Comparison of ENCODE assay signal across 8 cellular contexts in the genomic region with DNA sequence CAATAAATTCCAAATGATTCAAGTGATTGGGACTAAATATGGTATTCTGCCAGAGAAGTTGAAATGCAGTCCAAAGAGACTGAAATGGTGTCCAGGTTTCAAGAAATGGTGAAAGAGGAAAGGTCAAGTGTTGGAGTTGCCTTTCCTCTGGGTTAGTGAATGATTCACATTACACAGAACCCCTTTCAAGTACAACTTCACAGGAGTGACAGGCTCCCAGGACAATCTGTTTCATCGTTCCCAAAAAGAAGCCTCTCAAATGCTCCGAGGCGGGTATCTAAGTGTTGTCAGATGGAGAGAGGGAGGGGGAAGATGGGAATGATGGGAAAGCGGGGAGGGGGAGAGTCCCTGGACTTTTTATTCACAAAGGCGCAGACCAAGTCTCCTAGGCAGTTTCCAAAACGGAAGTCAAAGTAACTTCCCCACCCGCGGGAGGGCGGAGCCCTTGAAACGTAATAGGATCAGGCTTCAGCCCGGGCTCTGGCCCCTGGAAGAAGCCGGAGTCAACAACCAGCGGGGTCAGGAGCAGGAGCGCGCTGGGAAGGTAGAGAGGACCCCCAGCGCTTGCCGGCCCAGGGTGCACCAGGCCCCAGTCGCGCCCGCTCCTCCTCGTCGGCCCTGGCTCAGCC. TPM values are rescaled to one million over a fixed set of nuclear protein-coding genes. Genes with fewer than 3 reads are reported as not detected.
A peak's percentile ranks its signal among the peaks of the same experiment; 100 is the strongest.
DNase-seq lines count a peak whose midpoint lies in the region; ATAC-seq and TF ChIP-seq lines count a peak whose summit lies in the region.

No MANE protein-coding gene starts in this region.

- H3K36me3 Mint-ChIP-seq in CD14-positive monocyte, result peaks cover 5 to 8% of the 10 kb centered on the region in 2 donors
- no peaks in the 10 kb centered on the region for H3K36me3 Mint-ChIP-seq in activated CD4-positive, alpha-beta T cell treated with anti-CD3 and anti-CD28 coated beads, Interleukin-2, amount 10 ng/mL, durations not matched to agents 7 days and 5 days (ENCODE audit: low read depth)
- H3K36me3 Mint-ChIP-seq in stimulated activated naive B cell treated with anti-CD40 and anti-IgM and Interleukin-4, amounts not matched to agents 10 μg/mL and 1 μg/mL and 100 μg/mL, for 72 hours, result peaks cover 14 to 32% of the 10 kb centered on the region in 2 donors

- peaks cover 0 to 2% (median 0%) of the 10 kb centered on the region in 3 donors for H3K27me3 Mint-ChIP-seq in CD14-positive monocyte (ENCODE audit: low read depth in 3 of 3)
- H3K27me3 Mint-ChIP-seq in activated CD4-positive, alpha-beta T cell treated with anti-CD3 and anti-CD28 coated beads, Interleukin-2, amount 10 ng/mL, durations not matched to agents 7 days and 5 days, result peaks cover 2% of the 10 kb centered on the region
- no peaks in the 10 kb centered on the region for H3K27me3 Mint-ChIP-seq in stimulated activated naive B cell treated with anti-CD40 and anti-IgM and Interleukin-4, amounts not matched to agents 10 μg/mL and 1 μg/mL and 100 μg/mL, for 72 hours

- ATAC-seq in GM19025 (IDR thresholded peaks at IDR 0.05; ENCODE audit: low read depth, unreplicated experiment), result peak; percentile 39
- ATAC-seq in HG03280 (IDR thresholded peaks at IDR 0.05; ENCODE audit: unreplicated experiment), result peak; percentile 35
- peak; percentile 36 to 50 for ATAC-seq in stimulated activated naive B cell treated with anti-CD40 and anti-IgM and Interleukin-4, amounts not matched to agents 10 μg/mL and 1 μg/mL and 100 μg/mL, for 72 hours (replicated peaks)

- DNase-seq in CD14-positive monocyte (ENCODE audit: low spot score), result peak; percentile 86
- peak; percentile 61 to 91 for DNase-seq in NCI-H446 (lab: John Stamatoyannopoulos, UW)
- peak; percentile 64 for DNase-seq in activated CD4-positive, alpha-beta T cell treated with anti-CD3 and anti-CD28 coated beads, Interleukin-2, amount 10 ng/mL, durations not matched to agents 7 days and 5 days
- peak; percentile 71 for DNase-seq in epithelial cell of esophagus (ENCODE audit: low read depth)
- peak; percentile 71 for DNase-seq in middle frontal gyrus (ENCODE audit: extremely low spot score, low spot score)
- no peak for DNase-seq in stimulated activated naive B cell treated with anti-CD40 and anti-IgM and Interleukin-4, amounts not matched to agents 10 μg/mL and 1 μg/mL and 100 μg/mL, for 72 hours

- no peaks in the 10 kb centered on the region for H3K9me3 Mint-ChIP-seq in CD14-positive monocyte
- no peaks in the 10 kb centered on the region for H3K9me3 Mint-ChIP-seq in activated CD4-positive, alpha-beta T cell treated with anti-CD3 and anti-CD28 coated beads, Interleukin-2, amount 10 ng/mL, durations not matched to agents 7 days and 5 days
- H3K9me3 Mint-ChIP-seq in stimulated activated naive B cell treated with anti-CD40 and anti-IgM and Interleukin-4, amounts not matched to agents 10 μg/mL and 1 μg/mL and 100 μg/mL, for 72 hours, result peaks cover 9 to 11% of the 10 kb centered on the region in 2 donors

- H3K4me3 ChIP-seq in epithelial cell of esophagus (ENCODE audit: low read length), result peak overlapping the region; percentile 71

- CTCF ChIA-PET in activated CD4-positive, alpha-beta T cell treated with anti-CD3 and anti-CD28 coated beads, Interleukin-2, amount 10 ng/mL, durations not matched to agents 7 days and 5 days (lab: Charles Lee), result no interaction called here

- intact Hi-C loops in CD14-positive monocyte (cut with micrococcal nuclease), result no loop called here

- H3K27ac Mint-ChIP-seq in CD14-positive monocyte, result peak overlapping the region; percentile 96 to 100 (median 99)
- H3K27ac Mint-ChIP-seq in activated CD4-positive, alpha-beta T cell treated with anti-CD3 and anti-CD28 coated beads, Interleukin-2, amount 10 ng/mL, durations not matched to agents 7 days and 5 days, result peak overlapping the region; percentile 92
- peak overlapping the region; percentile 98 for H3K27ac Mint-ChIP-seq in stimulated activated naive B cell treated with anti-CD40 and anti-IgM and Interleukin-4, amounts not matched to agents 10 μg/mL and 1 μg/mL and 100 μg/mL, for 72 hours

- POLR2A ChIA-PET in activated CD4-positive, alpha-beta T cell treated with anti-CD3 and anti-CD28 coated beads, Interleukin-2, amount 10 ng/mL, durations not matched to agents 7 days and 5 days (lab: Charles Lee), result no interaction called here

- H3K4me3 Mint-ChIP-seq in CD14-positive monocyte, result peak overlapping the region; percentile 89 to 93
- H3K4me3 Mint-ChIP-seq in activated CD4-positive, alpha-beta T cell treated with anti-CD3 and anti-CD28 coated beads, Interleukin-2, amount 10 ng/mL, durations not matched to agents 7 days and 5 days, result peak overlapping the region; percentile 86
- H3K4me3 Mint-ChIP-seq in stimulated activated naive B cell treated with anti-CD40 and anti-IgM and Interleukin-4, amounts not matched to agents 10 μg/mL and 1 μg/mL and 100 μg/mL, for 72 hours, result peak overlapping the region; percentile 93

- TF ChIP-seq CTCF in CD14-positive monocyte (IDR thresholded peaks at IDR 0.05), result no peak
- no peak for TF ChIP-seq CTCF in epithelial cell of esophagus (IDR thresholded peaks at IDR 0.05; ENCODE audit: insufficient read depth, low read depth, low read length, missing control alignments)

- H3K4me1 Mint-ChIP-seq in CD14-positive monocyte, result peaks cover 30% of the 10 kb centered on the region
- peaks cover 23% of the 10 kb centered on the region for H3K4me1 Mint-ChIP-seq in activated CD4-positive, alpha-beta T cell treated with anti-CD3 and anti-CD28 coated beads, Interleukin-2, amount 10 ng/mL, durations not matched to agents 7 days and 5 days
- H3K4me1 Mint-ChIP-seq in stimulated activated naive B cell treated with anti-CD40 and anti-IgM and Interleukin-4, amounts not matched to agents 10 μg/mL and 1 μg/mL and 100 μg/mL, for 72 hours, result peaks cover 23 to 55% of the 10 kb centered on the region in 2 donors

RNA-seq across cellular contexts. Expression of a gene that starts 0.7 kb away (rescaled TPM):
- polyA plus RNA-seq in CD14-positive monocyte, result 10 to 100 TPM; 12.7 to 14.4 TPM
- 1 to 10 TPM; 7.4 to 8.8 TPM for total RNA-seq in activated CD4-positive, alpha-beta T cell treated with anti-CD3 and anti-CD28 coated beads, Interleukin-2, amount 10 ng/mL, durations not matched to agents 7 days and 5 days
